In the genomic region with DNA sequence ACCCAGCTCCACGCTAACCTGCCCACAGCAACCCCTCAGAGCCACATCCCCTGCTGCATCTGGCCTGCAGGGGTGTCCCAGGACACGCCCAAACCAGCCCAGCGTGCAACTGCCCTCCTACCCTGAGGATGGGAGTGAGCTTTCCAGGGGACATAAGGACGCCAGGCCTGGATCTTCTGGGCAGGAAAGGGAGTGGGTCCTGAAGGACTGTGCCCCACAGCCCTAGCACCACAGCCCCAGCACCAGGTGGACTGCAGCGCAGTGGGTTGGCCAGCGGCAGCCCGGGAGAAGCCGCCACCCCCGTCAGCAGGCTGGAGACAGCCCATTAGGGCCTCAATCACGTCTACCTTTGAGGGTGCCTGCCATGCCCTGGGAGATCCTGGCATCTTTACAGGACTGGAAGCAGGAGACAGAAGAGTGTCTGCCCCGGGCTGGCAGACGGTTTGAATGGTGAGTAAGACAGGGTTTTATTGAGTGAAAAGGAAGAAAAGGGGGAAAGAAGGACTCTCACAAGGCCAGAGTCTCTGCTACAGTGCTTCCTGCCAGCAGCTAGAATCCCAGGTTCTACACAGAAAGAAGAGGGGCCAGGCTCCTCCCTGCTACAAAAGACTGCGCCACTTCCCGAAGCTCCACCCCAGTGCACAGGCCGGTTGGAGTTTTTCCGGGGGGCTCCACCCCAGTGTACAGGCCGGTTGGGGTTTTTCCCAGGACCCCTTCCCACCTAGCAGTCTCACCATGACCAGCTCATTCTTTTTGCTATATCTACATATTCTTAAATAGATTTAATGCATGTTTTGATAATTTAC, we compare ENCODE assay signal across 15 cellular contexts.
DNase-seq lines count a peak whose midpoint lies in the region; ATAC-seq and TF ChIP-seq lines count a peak whose summit lies in the region.
"Had no signal": no experiment of that assay in that cellular context is flagged by ENCODE, and none has a peak within 500 bp of the region (broad histone marks: within the 10 kb centered on the region; RNA-seq: fewer than 3 reads in every experiment).

No MANE protein-coding gene starts in this region.

- H3K27ac ChIP-seq in HEK293 (ENCODE audit: extremely low read depth, low read depth, low read length) (no peak overlapping the region), right lobe of liver (no peak overlapping the region)
- H3K27ac ChIP-seq: ascending aorta, epithelial cell of prostate had no signal

- intact Hi-C loops in right lobe of liver (cut with DNase I), result no loop called here

- no peak for TF ChIP-seq POLR2A in right lobe of liver (IDR thresholded peaks at IDR 0.05)

- no peaks in the 10 kb centered on the region for H3K4me1 ChIP-seq in HEK293 (ENCODE audit: control insufficient read depth, insufficient read depth, low read length)
- H3K4me1 ChIP-seq in right lobe of liver, result no peaks in the 10 kb centered on the region
- H3K4me1 ChIP-seq: ascending aorta had no signal

- H3K4me3 ChIP-seq in HEK293 (ENCODE audit: low read depth, low read length) (no peak overlapping the region), right lobe of liver (no peak overlapping the region)
- H3K4me3 ChIP-seq: ascending aorta had no signal

- H3K27me3 ChIP-seq in right lobe of liver, result no peaks in the 10 kb centered on the region
- H3K27me3 ChIP-seq: ascending aorta had no signal

- 64% methylated on average over 7 of the region's 17 CpGs for WGBS in right lobe of liver (ENCODE audit: insufficient coverage, low coverage, low lambda C conversion rate, missing lambda C conversion rate)

- CTCF ChIA-PET in HEK293 (lab: Yijun Ruan, JAX), result interaction anchor here (0.6 to 1.4 kb wide), 6 partner anchors 12 to 165 kb away, joined by 3 to 4 read pairs (median 4); no protein-coding TSS in a partner anchor

- peak; percentile 43 for DNase-seq in Ammon's horn (ENCODE audit: low spot score)
- DNase-seq in astrocyte of the hippocampus (ENCODE audit: low read depth, low spot score), result peak; percentile 45
- no peak for DNase-seq in right lobe of liver
- DNase-seq in NCI-H1436 (lab: John Stamatoyannopoulos, UW), result no peak
- DNase-seq in NCI-H446 treated with DMSO at 0.1 percent for 48 hours (lab: John Stamatoyannopoulos, UW), result no peak
- DNase-seq: activated T-cell treated with anti-CD3 and anti-CD28 coated beads, Interleukin-2, amount 50 U/mL, for 1 hour; CD4-positive, CD25-positive, alpha-beta regulatory T cell; NCI-H1048; NCI-H510A treated with DMSO at 0.1 percent for 48 hours; RPMI8226 had no signal

- H3K9me3 ChIP-seq in HEK293 (ENCODE audit: control insufficient read depth, insufficient read depth, low read depth, low read length), result no peaks in the 10 kb centered on the region
- no peaks in the 10 kb centered on the region for H3K9me3 ChIP-seq in right lobe of liver
- H3K9me3 ChIP-seq: ascending aorta had no signal

- TF ChIP-seq CTCF in HEK293 (tag by site-specific recombination; IDR thresholded peaks at IDR 0.05) (no peak), right lobe of liver (IDR thresholded peaks at IDR 0.05) (no peak)

- H3K36me3 ChIP-seq in HEK293 (ENCODE audit: control insufficient read depth in 2 of 2, insufficient read depth in 1 of 2, low read length in 2 of 2), result peaks cover 6 to 32% of the 10 kb centered on the region in 2 experiments; a peak in 2 of 3 replicates
- H3K36me3 ChIP-seq in right lobe of liver, result peaks cover 0 to 20% (median 7%) of the 10 kb centered on the region in 4 donors

- ATAC-seq in right lobe of liver (peak; percentile 8 to 27 (median 16)), HG02678 (IDR thresholded peaks at IDR 0.05; ENCODE audit: unreplicated experiment) (no peak), HG02852 (IDR thresholded peaks at IDR 0.05; ENCODE audit: unreplicated experiment) (no peak)

- POLR2A ChIA-PET in HEK293 (lab: Yijun Ruan, JAX), result interaction anchor here (0.6 kb wide), 1 partner anchor 20 kb away, joined by 5 read pairs; no protein-coding TSS in a partner anchor

TF ChIP-seq in HEK293, 187 proteins besides CTCF, POLR2A, EP300 and RAD21:
- peak; percentile 57 for TF ChIP-seq ZIC2 (tag by site-specific recombination; IDR thresholded peaks at IDR 0.05)
- TF ChIP-seq MZF1 (tag by site-specific recombination; IDR thresholded peaks at IDR 0.05; ENCODE audit: borderline replicate concordance), result no peak
- TF ChIP-seq ZNF600 (tag by site-specific recombination; IDR thresholded peaks at IDR 0.05), result 0 out of 2 replicates have a peak, but pooled peaks have one; percentile 38

Comparison
In these comparisons a context has a peak if more than half of its experiments do, and no peak if none do; other contexts are left out.
1. DNase-seq: peak in Ammon's horn (single experiment) and astrocyte of the hippocampus (single experiment); none in right lobe of liver (0 of 3), NCI-H1436 (single experiment) and NCI-H446 treated with DMSO at 0.1 percent for 48 hours (single experiment).
2. ATAC-seq: peak in right lobe of liver (4 of 4); none in HG02678 (single experiment) and HG02852 (single experiment).